ENCODE assay signal across 8 cellular contexts in genomic region chr12:12786716-12787601, GRCh38. TPM values are rescaled to one million over a fixed set of nuclear protein-coding genes. Genes with fewer than 3 reads are reported as not detected.
DNase-seq lines count a peak whose midpoint lies in the region; ATAC-seq and TF ChIP-seq lines count a peak whose summit lies in the region.

No MANE protein-coding gene starts in this region.

- no peak overlapping the region for H3K4me2 ChIP-seq in neural progenitor cell

- no peaks in the 10 kb centered on the region for H4K20me1 ChIP-seq in neural progenitor cell (ENCODE audit: low read depth)

- H3K27ac Mint-ChIP-seq in neural progenitor cell: peak overlapping the region; percentile 60

- H3F3A ChIP-seq in neural progenitor cell (ENCODE audit: low read depth): peaks cover 26% of the 10 kb centered on the region

- TF ChIP-seq CTCF in foreskin keratinocyte (conservative IDR thresholded peaks at IDR 0.05): peak; percentile 13
- TF ChIP-seq CTCF in neural progenitor cell (IDR thresholded peaks at IDR 0.05): no peak

- ATAC-seq in GM21367 (IDR thresholded peaks at IDR 0.05; ENCODE audit: unreplicated experiment) (peak; percentile 75), foreskin keratinocyte (peak; percentile 87)

- H3K27me3 Mint-ChIP-seq in neural progenitor cell (ENCODE audit: insufficient read depth, low read depth): peaks cover 7% of the 10 kb centered on the region

- H3K79me2 ChIP-seq in neural progenitor cell (ENCODE audit: low read depth): no peaks in the 10 kb centered on the region

- H3K4me1 Mint-ChIP-seq in neural progenitor cell: peaks cover 63% of the 10 kb centered on the region

- no peak overlapping the region for H2AFZ ChIP-seq in neural progenitor cell (replicated peaks)

- H3K36me3 Mint-ChIP-seq in neural progenitor cell: peaks cover 15% of the 10 kb centered on the region

- peak; percentile 67 for DNase-seq in DMS153 treated with DMSO at 0.1 percent for 48 hours (lab: John Stamatoyannopoulos, UW; ENCODE audit: unreplicated experiment)
- peak; percentile 32 for DNase-seq in HS-5 (ENCODE audit: low read depth)
- DNase-seq in RPMI8226: peak; percentile 88
- DNase-seq in activated naive CD4-positive, alpha-beta T cell (lab: John Stamatoyannopoulos, UW): peak; percentile 29 to 66 (median 42)
- peak in 1 of 2 donors; percentile 65 for DNase-seq in foreskin keratinocyte
- peak; percentile 40 for DNase-seq in neural progenitor cell (ENCODE audit: low spot score)
- peak in 48 of 49 donors; percentile 31 to 92 (median 68) for DNase-seq in substantia nigra (lab: John Stamatoyannopoulos, UW)

- H3K9me3 ChIP-seq in neural progenitor cell (ENCODE audit: low read depth): no peaks in the 10 kb centered on the region

- peaks cover 7% of the 10 kb centered on the region for H3K9me3 Mint-ChIP-seq in neural progenitor cell

- H3K27ac ChIP-seq in foreskin keratinocyte (peak overlapping the region; percentile 72), neural progenitor cell (no peak overlapping the region), substantia nigra (ENCODE audit: low read depth, low read length, poor library complexity, severe bottlenecking) (peak overlapping the region; percentile 96)

- no peaks in the 10 kb centered on the region for H3K36me3 ChIP-seq in neural progenitor cell

- H3K4me3 ChIP-seq in neural progenitor cell: no peak overlapping the region

- H3K4me1 ChIP-seq in foreskin keratinocyte: peaks cover 11% of the 10 kb centered on the region
- peaks cover 31% of the 10 kb centered on the region for H3K4me1 ChIP-seq in neural progenitor cell

- H3K9ac ChIP-seq in neural progenitor cell: no peak overlapping the region

- H3K27me3 ChIP-seq in foreskin keratinocyte: no peaks in the 10 kb centered on the region
- H3K27me3 ChIP-seq in neural progenitor cell: peaks cover 29% of the 10 kb centered on the region

- peak overlapping the region; percentile 78 for H3K4me3 Mint-ChIP-seq in neural progenitor cell

RNA-seq across cellular contexts. Expression of gene APOLD1, which starts 1.5 kb away (rescaled TPM):
- total RNA-seq in foreskin keratinocyte (0.61 and 0.63 TPM in 2 replicates), neural progenitor cell (ENCODE audit: low replicate concordance) (7.4 and 11.8 TPM in 2 replicates)
- polyA plus RNA-seq in foreskin keratinocyte: 0.13 and 0.26 TPM in 2 replicates

RNA-seq across cellular contexts. Expression of gene DDX47, which starts 26.2 kb away (rescaled TPM):
- total RNA-seq in foreskin keratinocyte (65.7 and 73.9 TPM in 2 replicates), neural progenitor cell (ENCODE audit: low replicate concordance) (86.2 and 107 TPM in 2 replicates)
- polyA plus RNA-seq in foreskin keratinocyte: 47.4 and 59.5 TPM in 2 replicates
